Comparison of ENCODE assay signal across 1 cellular context in the genomic region with DNA sequence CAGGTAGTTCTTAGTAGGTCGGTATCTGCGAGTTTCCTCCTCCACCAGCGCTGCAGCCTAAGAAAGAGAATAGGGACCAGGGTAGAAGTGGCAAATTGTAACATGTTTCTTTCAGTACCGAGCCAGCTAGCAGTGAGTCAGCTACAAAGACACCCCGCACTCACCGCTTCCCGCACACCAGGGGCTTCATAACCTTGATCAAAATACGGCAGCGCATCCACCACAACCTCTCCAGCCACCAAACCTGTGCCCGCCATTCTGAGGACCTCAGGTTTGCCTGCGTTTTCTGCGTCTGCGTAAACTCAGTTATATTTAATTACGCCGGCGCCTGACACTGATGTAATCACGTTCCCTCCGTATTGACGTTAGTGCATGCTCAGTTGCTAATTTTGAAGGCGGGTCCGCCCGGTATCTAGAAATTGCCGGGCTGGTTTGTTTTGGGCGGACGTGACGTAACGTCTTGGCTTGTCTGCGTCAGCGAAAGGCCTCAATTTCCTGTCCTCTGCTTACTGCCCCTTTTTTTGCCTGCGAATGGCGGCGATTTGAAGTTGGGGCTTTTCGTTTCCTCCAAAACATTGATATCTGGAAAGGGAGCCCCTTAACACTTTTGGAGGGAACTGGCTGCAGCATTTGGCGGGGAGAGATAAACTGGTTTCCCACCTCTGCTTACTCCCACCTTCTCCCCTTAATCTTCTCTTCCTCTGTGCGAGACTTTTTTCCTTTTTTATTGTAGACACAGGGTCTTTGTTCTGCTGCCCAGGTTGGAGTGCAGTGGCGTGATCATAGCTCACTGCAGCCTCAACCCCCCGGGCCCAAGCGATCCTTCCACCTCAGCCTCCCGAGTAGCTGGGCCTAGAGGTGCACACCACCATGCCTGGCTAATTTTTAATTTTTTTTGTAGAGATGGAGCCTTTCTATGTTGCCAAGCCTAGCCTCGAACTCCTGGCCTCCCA.
TF ChIP-seq lines count a peak whose summit lies in the region.

A gene (minus strand): TSS at position 281 of the 953 bp plus-strand sequence. CDS start 24 bp downstream, at position 257.

TF ChIP-seq in HepG2, 621 proteins besides CTCF, POLR2A, EP300 and RAD21 (continued from another document and continues in another):
- TF ChIP-seq SCMH1 (CRISPR knock-in tag; IDR thresholded peaks at IDR 0.05; ENCODE audit: borderline replicate concordance): no peak
- TF ChIP-seq ZNF264 (CRISPR knock-in tag; IDR thresholded peaks at IDR 0.05): no peak; the same call in 1 of the 2 replicates
- no peak for TF ChIP-seq TEAD2 (CRISPR knock-in tag; IDR thresholded peaks at IDR 0.05)
- TF ChIP-seq, protein P1, sequence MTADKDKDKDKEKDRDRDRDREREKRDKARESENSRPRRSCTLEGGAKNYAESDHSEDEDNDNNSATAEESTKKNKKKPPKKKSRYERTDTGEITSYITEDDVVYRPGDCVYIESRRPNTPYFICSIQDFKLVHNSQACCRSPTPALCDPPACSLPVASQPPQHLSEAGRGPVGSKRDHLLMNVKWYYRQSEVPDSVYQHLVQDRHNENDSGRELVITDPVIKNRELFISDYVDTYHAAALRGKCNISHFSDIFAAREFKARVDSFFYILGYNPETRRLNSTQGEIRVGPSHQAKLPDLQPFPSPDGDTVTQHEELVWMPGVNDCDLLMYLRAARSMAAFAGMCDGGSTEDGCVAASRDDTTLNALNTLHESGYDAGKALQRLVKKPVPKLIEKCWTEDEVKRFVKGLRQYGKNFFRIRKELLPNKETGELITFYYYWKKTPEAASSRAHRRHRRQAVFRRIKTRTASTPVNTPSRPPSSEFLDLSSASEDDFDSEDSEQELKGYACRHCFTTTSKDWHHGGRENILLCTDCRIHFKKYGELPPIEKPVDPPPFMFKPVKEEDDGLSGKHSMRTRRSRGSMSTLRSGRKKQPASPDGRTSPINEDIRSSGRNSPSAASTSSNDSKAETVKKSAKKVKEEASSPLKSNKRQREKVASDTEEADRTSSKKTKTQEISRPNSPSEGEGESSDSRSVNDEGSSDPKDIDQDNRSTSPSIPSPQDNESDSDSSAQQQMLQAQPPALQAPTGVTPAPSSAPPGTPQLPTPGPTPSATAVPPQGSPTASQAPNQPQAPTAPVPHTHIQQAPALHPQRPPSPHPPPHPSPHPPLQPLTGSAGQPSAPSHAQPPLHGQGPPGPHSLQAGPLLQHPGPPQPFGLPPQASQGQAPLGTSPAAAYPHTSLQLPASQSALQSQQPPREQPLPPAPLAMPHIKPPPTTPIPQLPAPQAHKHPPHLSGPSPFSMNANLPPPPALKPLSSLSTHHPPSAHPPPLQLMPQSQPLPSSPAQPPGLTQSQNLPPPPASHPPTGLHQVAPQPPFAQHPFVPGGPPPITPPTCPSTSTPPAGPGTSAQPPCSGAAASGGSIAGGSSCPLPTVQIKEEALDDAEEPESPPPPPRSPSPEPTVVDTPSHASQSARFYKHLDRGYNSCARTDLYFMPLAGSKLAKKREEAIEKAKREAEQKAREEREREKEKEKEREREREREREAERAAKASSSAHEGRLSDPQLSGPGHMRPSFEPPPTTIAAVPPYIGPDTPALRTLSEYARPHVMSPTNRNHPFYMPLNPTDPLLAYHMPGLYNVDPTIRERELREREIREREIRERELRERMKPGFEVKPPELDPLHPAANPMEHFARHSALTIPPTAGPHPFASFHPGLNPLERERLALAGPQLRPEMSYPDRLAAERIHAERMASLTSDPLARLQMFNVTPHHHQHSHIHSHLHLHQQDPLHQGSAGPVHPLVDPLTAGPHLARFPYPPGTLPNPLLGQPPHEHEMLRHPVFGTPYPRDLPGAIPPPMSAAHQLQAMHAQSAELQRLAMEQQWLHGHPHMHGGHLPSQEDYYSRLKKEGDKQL (CRISPR knock-in tag; IDR thresholded peaks at IDR 0.05; ENCODE audit: low read depth): no peak
- no peak for TF ChIP-seq ZNF790 (CRISPR knock-in tag; IDR thresholded peaks at IDR 0.05; ENCODE audit: borderline replicate concordance)
- TF ChIP-seq ZNF317 (CRISPR knock-in tag; IDR thresholded peaks at IDR 0.05): no peak
- TF ChIP-seq ZFP37 (CRISPR knock-in tag; IDR thresholded peaks at IDR 0.05; ENCODE audit: borderline replicate concordance): no peak
- no peak for TF ChIP-seq ZNF556 (CRISPR knock-in tag; IDR thresholded peaks at IDR 0.05; ENCODE audit: borderline replicate concordance)
- TF ChIP-seq, protein P2, sequence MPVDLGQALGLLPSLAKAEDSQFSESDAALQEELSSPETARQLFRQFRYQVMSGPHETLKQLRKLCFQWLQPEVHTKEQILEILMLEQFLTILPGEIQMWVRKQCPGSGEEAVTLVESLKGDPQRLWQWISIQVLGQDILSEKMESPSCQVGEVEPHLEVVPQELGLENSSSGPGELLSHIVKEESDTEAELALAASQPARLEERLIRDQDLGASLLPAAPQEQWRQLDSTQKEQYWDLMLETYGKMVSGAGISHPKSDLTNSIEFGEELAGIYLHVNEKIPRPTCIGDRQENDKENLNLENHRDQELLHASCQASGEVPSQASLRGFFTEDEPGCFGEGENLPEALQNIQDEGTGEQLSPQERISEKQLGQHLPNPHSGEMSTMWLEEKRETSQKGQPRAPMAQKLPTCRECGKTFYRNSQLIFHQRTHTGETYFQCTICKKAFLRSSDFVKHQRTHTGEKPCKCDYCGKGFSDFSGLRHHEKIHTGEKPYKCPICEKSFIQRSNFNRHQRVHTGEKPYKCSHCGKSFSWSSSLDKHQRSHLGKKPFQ (CRISPR knock-in tag; IDR thresholded peaks at IDR 0.05; ENCODE audit: insufficient replicate concordance): no peak
- peak; percentile 98 for TF ChIP-seq HOXA3 (CRISPR knock-in tag; IDR thresholded peaks at IDR 0.05)
- TF ChIP-seq, protein P3, sequence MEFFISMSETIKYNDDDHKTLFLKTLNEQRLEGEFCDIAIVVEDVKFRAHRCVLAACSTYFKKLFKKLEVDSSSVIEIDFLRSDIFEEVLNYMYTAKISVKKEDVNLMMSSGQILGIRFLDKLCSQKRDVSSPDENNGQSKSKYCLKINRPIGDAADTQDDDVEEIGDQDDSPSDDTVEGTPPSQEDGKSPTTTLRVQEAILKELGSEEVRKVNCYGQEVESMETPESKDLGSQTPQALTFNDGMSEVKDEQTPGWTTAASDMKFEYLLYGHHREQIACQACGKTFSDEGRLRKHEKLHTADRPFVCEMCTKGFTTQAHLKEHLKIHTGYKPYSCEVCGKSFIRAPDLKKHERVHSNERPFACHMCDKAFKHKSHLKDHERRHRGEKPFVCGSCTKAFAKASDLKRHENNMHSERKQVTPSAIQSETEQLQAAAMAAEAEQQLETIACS (CRISPR knock-in tag; IDR thresholded peaks at IDR 0.05): no peak
- TF ChIP-seq, protein P4, sequence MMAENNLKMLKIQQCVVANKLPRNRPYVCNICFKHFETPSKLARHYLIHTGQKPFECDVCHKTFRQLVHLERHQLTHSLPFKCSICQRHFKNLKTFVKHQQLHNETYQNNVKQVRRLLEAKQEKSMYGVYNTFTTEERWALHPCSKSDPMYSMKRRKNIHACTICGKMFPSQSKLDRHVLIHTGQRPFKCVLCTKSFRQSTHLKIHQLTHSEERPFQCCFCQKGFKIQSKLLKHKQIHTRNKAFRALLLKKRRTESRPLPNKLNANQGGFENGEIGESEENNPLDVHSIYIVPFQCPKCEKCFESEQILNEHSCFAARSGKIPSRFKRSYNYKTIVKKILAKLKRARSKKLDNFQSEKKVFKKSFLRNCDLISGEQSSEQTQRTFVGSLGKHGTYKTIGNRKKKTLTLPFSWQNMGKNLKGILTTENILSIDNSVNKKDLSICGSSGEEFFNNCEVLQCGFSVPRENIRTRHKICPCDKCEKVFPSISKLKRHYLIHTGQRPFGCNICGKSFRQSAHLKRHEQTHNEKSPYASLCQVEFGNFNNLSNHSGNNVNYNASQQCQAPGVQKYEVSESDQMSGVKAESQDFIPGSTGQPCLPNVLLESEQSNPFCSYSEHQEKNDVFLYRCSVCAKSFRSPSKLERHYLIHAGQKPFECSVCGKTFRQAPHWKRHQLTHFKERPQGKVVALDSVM (CRISPR knock-in tag; IDR thresholded peaks at IDR 0.05): no peak
- no peak for TF ChIP-seq CBX1 (IDR thresholded peaks at IDR 0.05; ENCODE audit: low read depth)
- TF ChIP-seq ZNF329 (CRISPR knock-in tag; IDR thresholded peaks at IDR 0.05; ENCODE audit: low read depth): no peak
- TF ChIP-seq HNRNPL (IDR thresholded peaks at IDR 0.05; ENCODE audit: low read depth, low read length): no peak
- TF ChIP-seq ZNF496 (CRISPR knock-in tag; IDR thresholded peaks at IDR 0.05; ENCODE audit: insufficient replicate concordance): no peak
- TF ChIP-seq ARNT (IDR thresholded peaks at IDR 0.05): no peak
- TF ChIP-seq RCOR2 (CRISPR knock-in tag; IDR thresholded peaks at IDR 0.05): no peak
- TF ChIP-seq ATF7-NPFF (CRISPR knock-in tag; IDR thresholded peaks at IDR 0.05; ENCODE audit: low read depth): no peak
- peak; percentile 91; the same call in 1 of the 2 replicates for TF ChIP-seq YEATS2 (CRISPR knock-in tag; IDR thresholded peaks at IDR 0.05; ENCODE audit: borderline replicate concordance)
- TF ChIP-seq, protein P5, sequence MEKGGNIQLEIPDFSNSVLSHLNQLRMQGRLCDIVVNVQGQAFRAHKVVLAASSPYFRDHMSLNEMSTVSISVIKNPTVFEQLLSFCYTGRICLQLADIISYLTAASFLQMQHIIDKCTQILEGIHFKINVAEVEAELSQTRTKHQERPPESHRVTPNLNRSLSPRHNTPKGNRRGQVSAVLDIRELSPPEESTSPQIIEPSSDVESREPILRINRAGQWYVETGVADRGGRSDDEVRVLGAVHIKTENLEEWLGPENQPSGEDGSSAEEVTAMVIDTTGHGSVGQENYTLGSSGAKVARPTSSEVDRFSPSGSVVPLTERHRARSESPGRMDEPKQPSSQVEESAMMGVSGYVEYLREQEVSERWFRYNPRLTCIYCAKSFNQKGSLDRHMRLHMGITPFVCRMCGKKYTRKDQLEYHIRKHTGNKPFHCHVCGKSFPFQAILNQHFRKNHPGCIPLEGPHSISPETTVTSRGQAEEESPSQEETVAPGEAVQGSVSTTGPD (CRISPR knock-in tag; IDR thresholded peaks at IDR 0.05): no peak
- no peak for TF ChIP-seq ZNF224 (CRISPR knock-in tag; IDR thresholded peaks at IDR 0.05)
- peak; percentile 71; the same call in 1 of the 2 replicates for TF ChIP-seq ZSCAN29 (CRISPR knock-in tag; conservative IDR thresholded peaks at IDR 0.05)
- TF ChIP-seq MYNN (CRISPR knock-in tag; IDR thresholded peaks at IDR 0.05; ENCODE audit: low read depth): peak; percentile 70; the same call in 1 of the 2 replicates
- TF ChIP-seq, protein P6, sequence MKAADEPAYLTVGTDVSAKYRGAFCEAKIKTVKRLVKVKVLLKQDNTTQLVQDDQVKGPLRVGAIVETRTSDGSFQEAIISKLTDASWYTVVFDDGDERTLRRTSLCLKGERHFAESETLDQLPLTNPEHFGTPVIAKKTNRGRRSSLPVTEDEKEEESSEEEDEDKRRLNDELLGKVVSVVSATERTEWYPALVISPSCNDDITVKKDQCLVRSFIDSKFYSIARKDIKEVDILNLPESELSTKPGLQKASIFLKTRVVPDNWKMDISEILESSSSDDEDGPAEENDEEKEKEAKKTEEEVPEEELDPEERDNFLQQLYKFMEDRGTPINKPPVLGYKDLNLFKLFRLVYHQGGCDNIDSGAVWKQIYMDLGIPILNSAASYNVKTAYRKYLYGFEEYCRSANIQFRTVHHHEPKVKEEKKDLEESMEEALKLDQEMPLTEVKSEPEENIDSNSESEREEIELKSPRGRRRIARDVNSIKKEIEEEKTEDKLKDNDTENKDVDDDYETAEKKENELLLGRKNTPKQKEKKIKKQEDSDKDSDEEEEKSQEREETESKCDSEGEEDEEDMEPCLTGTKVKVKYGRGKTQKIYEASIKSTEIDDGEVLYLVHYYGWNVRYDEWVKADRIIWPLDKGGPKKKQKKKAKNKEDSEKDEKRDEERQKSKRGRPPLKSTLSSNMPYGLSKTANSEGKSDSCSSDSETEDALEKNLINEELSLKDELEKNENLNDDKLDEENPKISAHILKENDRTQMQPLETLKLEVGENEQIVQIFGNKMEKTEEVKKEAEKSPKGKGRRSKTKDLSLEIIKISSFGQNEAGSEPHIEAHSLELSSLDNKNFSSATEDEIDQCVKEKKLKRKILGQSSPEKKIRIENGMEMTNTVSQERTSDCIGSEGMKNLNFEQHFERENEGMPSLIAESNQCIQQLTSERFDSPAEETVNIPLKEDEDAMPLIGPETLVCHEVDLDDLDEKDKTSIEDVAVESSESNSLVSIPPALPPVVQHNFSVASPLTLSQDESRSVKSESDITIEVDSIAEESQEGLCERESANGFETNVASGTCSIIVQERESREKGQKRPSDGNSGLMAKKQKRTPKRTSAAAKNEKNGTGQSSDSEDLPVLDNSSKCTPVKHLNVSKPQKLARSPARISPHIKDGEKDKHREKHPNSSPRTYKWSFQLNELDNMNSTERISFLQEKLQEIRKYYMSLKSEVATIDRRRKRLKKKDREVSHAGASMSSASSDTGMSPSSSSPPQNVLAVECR (CRISPR knock-in tag; IDR thresholded peaks at IDR 0.05; ENCODE audit: borderline replicate concordance): peak; percentile 68; the same call in 1 of the 2 replicates
- TF ChIP-seq, protein P7, sequence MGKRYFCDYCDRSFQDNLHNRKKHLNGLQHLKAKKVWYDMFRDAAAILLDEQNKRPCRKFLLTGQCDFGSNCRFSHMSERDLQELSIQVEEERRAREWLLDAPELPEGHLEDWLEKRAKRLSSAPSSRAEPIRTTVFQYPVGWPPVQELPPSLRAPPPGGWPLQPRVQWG (CRISPR knock-in tag; IDR thresholded peaks at IDR 0.05; ENCODE audit: borderline replicate concordance, low read depth): no peak
- TF ChIP-seq ZBTB7A (CRISPR knock-in tag; IDR thresholded peaks at IDR 0.05): no peak
- TF ChIP-seq MYC (CRISPR knock-in tag; IDR thresholded peaks at IDR 0.05; ENCODE audit: borderline replicate concordance): peak; percentile 48; the same call in 1 of the 2 replicates
- TF ChIP-seq ZNF670 (CRISPR knock-in tag; IDR thresholded peaks at IDR 0.05; ENCODE audit: borderline replicate concordance): peak; percentile 72; the same call in 1 of the 2 replicates
- peak; percentile 31; the same call in 1 of the 2 replicates for TF ChIP-seq CCDC6 (CRISPR knock-in tag; IDR thresholded peaks at IDR 0.05)
- TF ChIP-seq, protein P8, sequence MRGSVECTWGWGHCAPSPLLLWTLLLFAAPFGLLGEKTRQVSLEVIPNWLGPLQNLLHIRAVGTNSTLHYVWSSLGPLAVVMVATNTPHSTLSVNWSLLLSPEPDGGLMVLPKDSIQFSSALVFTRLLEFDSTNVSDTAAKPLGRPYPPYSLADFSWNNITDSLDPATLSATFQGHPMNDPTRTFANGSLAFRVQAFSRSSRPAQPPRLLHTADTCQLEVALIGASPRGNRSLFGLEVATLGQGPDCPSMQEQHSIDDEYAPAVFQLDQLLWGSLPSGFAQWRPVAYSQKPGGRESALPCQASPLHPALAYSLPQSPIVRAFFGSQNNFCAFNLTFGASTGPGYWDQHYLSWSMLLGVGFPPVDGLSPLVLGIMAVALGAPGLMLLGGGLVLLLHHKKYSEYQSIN (CRISPR knock-in tag; IDR thresholded peaks at IDR 0.05; ENCODE audit: borderline replicate concordance): no peak
- TF ChIP-seq ZNF124 (CRISPR knock-in tag; IDR thresholded peaks at IDR 0.05): no peak
- no peak for TF ChIP-seq ZNF777 (CRISPR knock-in tag; IDR thresholded peaks at IDR 0.05)
- no peak for TF ChIP-seq ZNF879 (CRISPR knock-in tag; IDR thresholded peaks at IDR 0.05)
- TF ChIP-seq ZSCAN12 (CRISPR knock-in tag; IDR thresholded peaks at IDR 0.05): no peak; the same call in 1 of the 2 replicates
- no peak for TF ChIP-seq ZNF7 (CRISPR knock-in tag; IDR thresholded peaks at IDR 0.05)
- no peak for TF ChIP-seq ZNF780A (CRISPR knock-in tag; IDR thresholded peaks at IDR 0.05)
- TF ChIP-seq SRSF1 (optimal IDR thresholded peaks at IDR 0.05; ENCODE audit: low read depth, low read length): peak; percentile 32
- no peak for TF ChIP-seq ELF4 (CRISPR knock-in tag; IDR thresholded peaks at IDR 0.05; ENCODE audit: borderline replicate concordance)
- TF ChIP-seq SMARCE1 (IDR thresholded peaks at IDR 0.05; ENCODE audit: borderline replicate concordance): no peak
- no peak for TF ChIP-seq ZNF326 (CRISPR knock-in tag; IDR thresholded peaks at IDR 0.05; ENCODE audit: borderline replicate concordance)
